1 cellular context compared by ENCODE assay signal in the genomic region with DNA sequence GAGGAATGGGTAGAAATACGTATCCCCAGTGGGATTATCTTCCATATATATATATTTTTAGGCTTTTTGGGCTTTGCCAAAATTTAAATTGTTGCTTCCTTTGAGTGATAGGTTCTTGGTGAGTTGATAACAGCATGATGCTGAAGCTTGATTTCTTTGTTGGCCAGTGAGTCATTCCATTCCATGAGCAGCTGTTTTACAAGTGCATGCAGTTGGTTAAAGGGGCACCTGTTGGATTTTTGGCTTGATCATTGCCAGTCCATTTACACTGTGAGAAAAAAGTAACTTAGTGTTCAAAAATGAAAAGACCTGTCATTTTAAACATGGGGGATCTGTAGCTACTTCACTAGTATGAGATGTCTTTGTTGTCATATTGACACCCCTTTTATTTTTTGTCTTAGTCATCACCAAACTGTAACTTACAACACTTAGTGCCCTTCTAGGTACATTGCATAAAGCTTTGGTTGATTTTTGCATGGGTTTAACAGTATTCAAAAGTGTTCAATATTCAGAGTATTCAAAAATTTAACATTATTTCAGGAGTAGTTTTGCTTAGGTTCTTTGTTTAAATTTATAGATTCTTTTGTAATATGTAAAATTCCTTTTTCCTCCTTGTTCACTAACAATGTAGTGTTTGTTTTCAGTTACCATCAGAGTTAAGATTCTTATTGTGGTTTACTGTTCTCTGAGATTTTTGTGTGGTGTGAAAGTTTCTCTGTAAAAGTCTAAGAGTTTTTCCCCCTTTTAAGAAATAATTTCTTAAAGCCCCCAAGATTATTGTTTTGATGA.
TF ChIP-seq lines count a peak whose summit lies in the region.

No MANE protein-coding gene starts in this region.

TF ChIP-seq in GM23338, 12 proteins besides CTCF, POLR2A, EP300 and RAD21 (continued from another document):
- TF ChIP-seq ZNF462 (CRISPR knock-in tag; IDR thresholded peaks at IDR 0.05), result no peak
- TF ChIP-seq EZH2phosphoT487 (IDR thresholded peaks at IDR 0.05; ENCODE audit: unreplicated experiment), result no peak
- TF ChIP-seq JUNB (IDR thresholded peaks at IDR 0.05; ENCODE audit: unreplicated experiment), result no peak
- no peak for TF ChIP-seq CREB1 (CRISPR knock-in tag; IDR thresholded peaks at IDR 0.05; ENCODE audit: low read depth)
- TF ChIP-seq EZH2 (IDR thresholded peaks at IDR 0.05; ENCODE audit: low read depth, unreplicated experiment), result no peak
